ENCODE assay signal across 21 cellular contexts in genomic region chr9:13915591-13916301, GRCh38.
DNase-seq lines count a peak whose midpoint lies in the region; ATAC-seq and TF ChIP-seq lines count a peak whose summit lies in the region.
"Had no signal": no experiment of that assay in that cellular context is flagged by ENCODE, and none has a peak within 500 bp of the region (broad histone marks: within the 10 kb centered on the region; RNA-seq: fewer than 3 reads in every experiment).

No MANE protein-coding gene starts in this region.

- H3K4me1 ChIP-seq in heart left ventricle, result peaks cover 0 to 23% (median 3%) of the 10 kb centered on the region in 12 donors
- H3K4me1 ChIP-seq in tibial artery, result peaks cover 0 to 56% (median 11%) of the 10 kb centered on the region in 4 donors

- H3K4me3 Mint-ChIP-seq in activated naive CD4-positive, alpha-beta T cell treated with anti-CD3 and anti-CD28 coated beads, Interleukin-2, amount 10 ng/mL, durations not matched to agents 7 days and 5 days, result no peak overlapping the region
- H3K4me3 Mint-ChIP-seq: activated CD4-positive, alpha-beta memory T cell treated with anti-CD3 and anti-CD28 coated beads for 36 hours; activated naive CD8-positive, alpha-beta T cell treated with anti-CD3 and anti-CD28 coated beads, Interleukin-2, amount 10 ng/mL, durations not matched to agents 7 days and 5 days; activated T-cell treated with anti-CD3 and anti-CD28 coated beads, Interleukin-2, amount 50 U/mL, for 4 hours; CD14-positive monocyte; stimulated activated naive CD8-positive, alpha-beta T cell treated with anti-CD3 and anti-CD28 coated beads, Interleukin-15, Interleukin-2, amounts not matched to agents 100 ng/mL and 50 ng/mL, for 24 hours; T-helper 17 cell; WTC11 had no signal

- CTCF ChIA-PET in activated naive CD4-positive, alpha-beta T cell treated with anti-CD3 and anti-CD28 coated beads, Interleukin-2, amount 10 ng/mL, durations not matched to agents 7 days and 5 days (lab: Charles Lee), result no interaction called here

- H3K27ac Mint-ChIP-seq in activated naive CD4-positive, alpha-beta T cell treated with anti-CD3 and anti-CD28 coated beads, Interleukin-2, amount 10 ng/mL, durations not matched to agents 7 days and 5 days, result no peak overlapping the region
- H3K27ac Mint-ChIP-seq: activated CD4-positive, alpha-beta memory T cell treated with anti-CD3 and anti-CD28 coated beads for 36 hours; activated naive CD8-positive, alpha-beta T cell treated with anti-CD3 and anti-CD28 coated beads, Interleukin-2, amount 10 ng/mL, durations not matched to agents 7 days and 5 days; CD14-positive monocyte; stimulated activated naive CD8-positive, alpha-beta T cell treated with anti-CD3 and anti-CD28 coated beads, Interleukin-15, Interleukin-2, amounts not matched to agents 100 ng/mL and 50 ng/mL, for 24 hours; T-helper 17 cell; WTC11 had no signal

- no peaks in the 10 kb centered on the region for H3K27me3 Mint-ChIP-seq in activated naive CD4-positive, alpha-beta T cell treated with anti-CD3 and anti-CD28 coated beads, Interleukin-2, amount 10 ng/mL, durations not matched to agents 7 days and 5 days
- H3K27me3 Mint-ChIP-seq: activated CD4-positive, alpha-beta memory T cell treated with anti-CD3 and anti-CD28 coated beads for 36 hours; activated naive CD8-positive, alpha-beta T cell treated with anti-CD3 and anti-CD28 coated beads, Interleukin-2, amount 10 ng/mL, durations not matched to agents 7 days and 5 days; stimulated activated naive CD8-positive, alpha-beta T cell treated with anti-CD3 and anti-CD28 coated beads, Interleukin-15, Interleukin-2, amounts not matched to agents 100 ng/mL and 50 ng/mL, for 24 hours; T-helper 17 cell had no signal

- no peak for TF ChIP-seq POLR2A in heart left ventricle (IDR thresholded peaks at IDR 0.05)

- no peak for TF ChIP-seq CTCF in astrocyte of the spinal cord (IDR thresholded peaks at IDR 0.05; ENCODE audit: low read depth, low read length)
- no peak for TF ChIP-seq CTCF in heart left ventricle (IDR thresholded peaks at IDR 0.05)
- no peak for TF ChIP-seq CTCF in tibial artery (IDR thresholded peaks at IDR 0.05)

- H3K27ac ChIP-seq in heart left ventricle (peak overlapping the region; percentile 15 to 79 (median 50)), tibial artery (peak overlapping the region; percentile 43 to 57)

- DNase-seq in Right ventricle myocardium inferior (ENCODE audit: missing footprints) (no peak), cardiac septum (ENCODE audit: low spot score) (no peak), astrocyte of the spinal cord (ENCODE audit: low read depth, low spot score) (peak; percentile 48), heart left ventricle (no peak), tibial artery (no peak), iPS-NIHi7 (ENCODE audit: extremely low spot score) (no peak)
- no peak for DNase-seq in activated naive CD4-positive, alpha-beta T cell treated with anti-CD3 and anti-CD28 coated beads, Interleukin-2, amount 10 ng/mL, durations not matched to agents 7 days and 5 days
- DNase-seq: activated CD4-positive, alpha-beta memory T cell treated with anti-CD3 and anti-CD28 coated beads for 36 hours; activated naive CD8-positive, alpha-beta T cell treated with anti-CD3 and anti-CD28 coated beads, Interleukin-2, amount 10 ng/mL, durations not matched to agents 7 days and 5 days; activated T-cell treated with anti-CD3 and anti-CD28 coated beads, Interleukin-2, amount 50 U/mL, for 4 hours; foreskin melanocyte; GOT3; left cardiac atrium; NCI-H187; NCI-H510A; right cardiac atrium; T-helper 17 cell had no signal

- intact Hi-C loops in Right ventricle myocardium inferior (cut with DNase I), result loop anchor here (5.0 to 10.0 kb wide), 5 partner anchors 52 to 402 kb away; no protein-coding TSS in a partner anchor
- intact Hi-C loops in cardiac septum (cut with DNase I), result loop anchor here (5.0 to 10.0 kb wide), 6 partner anchors 73 to 439 kb away; partner anchors contain the start of gene NFIB
- intact Hi-C loops in heart left ventricle (cut with DNase I), result loop anchor here in 3 of 10 donors (5.0 to 10.0 kb wide), 4 partner anchors 57 to 119 kb away; no protein-coding TSS in a partner anchor
- intact Hi-C loops in tibial artery (cut with DNase I; ENCODE audit: low total_unique reads), result no loop called here

- no peak overlapping the region for H3K4me3 ChIP-seq in astrocyte of the spinal cord (ENCODE audit: low read depth, low read length)
- H3K4me3 ChIP-seq in heart left ventricle, result no peak overlapping the region
- no peak overlapping the region for H3K4me3 ChIP-seq in tibial artery

- H3K9me3 Mint-ChIP-seq in activated naive CD4-positive, alpha-beta T cell treated with anti-CD3 and anti-CD28 coated beads, Interleukin-2, amount 10 ng/mL, durations not matched to agents 7 days and 5 days, result peaks cover 4% of the 10 kb centered on the region
- H3K9me3 Mint-ChIP-seq: activated CD4-positive, alpha-beta memory T cell treated with anti-CD3 and anti-CD28 coated beads for 36 hours; WTC11 had no signal

- in situ Hi-C loops in astrocyte of the spinal cord (cut with HindIII; ENCODE audit: low sequenced_read_pairs), result no loop called here

- H3K36me3 ChIP-seq in heart left ventricle (no peaks in the 10 kb centered on the region), tibial artery (no peaks in the 10 kb centered on the region)

- WGBS in heart left ventricle, 4 donors, result 64 to 69% (median 66%) methylated on average over 4 of the region's 4 CpGs

- peak; percentile 61 for ATAC-seq in Right ventricle myocardium inferior
- ATAC-seq in heart left ventricle, result peak; percentile 62 to 79 (median 74)
- ATAC-seq in HG03039 (IDR thresholded peaks at IDR 0.05; ENCODE audit: unreplicated experiment), result no peak
- ATAC-seq: activated T-cell treated with anti-CD3 and anti-CD28 coated beads, Interleukin-2, amount 50 U/mL, for 4 hours; T-helper 17 cell; WTC11 had no signal

- H3K9me3 ChIP-seq in heart left ventricle (no peaks in the 10 kb centered on the region), tibial artery (no peaks in the 10 kb centered on the region)

- H3K4me1 Mint-ChIP-seq in activated naive CD4-positive, alpha-beta T cell treated with anti-CD3 and anti-CD28 coated beads, Interleukin-2, amount 10 ng/mL, durations not matched to agents 7 days and 5 days, result no peaks in the 10 kb centered on the region
- H3K4me1 Mint-ChIP-seq: activated naive CD8-positive, alpha-beta T cell treated with anti-CD3 and anti-CD28 coated beads, Interleukin-2, amount 10 ng/mL, durations not matched to agents 7 days and 5 days; CD14-positive monocyte; T-helper 17 cell; WTC11 had no signal

- no peaks in the 10 kb centered on the region for H3K36me3 Mint-ChIP-seq in activated naive CD4-positive, alpha-beta T cell treated with anti-CD3 and anti-CD28 coated beads, Interleukin-2, amount 10 ng/mL, durations not matched to agents 7 days and 5 days
- H3K36me3 Mint-ChIP-seq: activated CD4-positive, alpha-beta memory T cell treated with anti-CD3 and anti-CD28 coated beads for 36 hours; activated naive CD8-positive, alpha-beta T cell treated with anti-CD3 and anti-CD28 coated beads, Interleukin-2, amount 10 ng/mL, durations not matched to agents 7 days and 5 days; CD14-positive monocyte; WTC11 had no signal

- H3K27me3 ChIP-seq in heart left ventricle (no peaks in the 10 kb centered on the region), tibial artery (no peaks in the 10 kb centered on the region)
